In genomic region chr1:59098668-59099067, GRCh38 we compare ENCODE assay signal across 24 cellular contexts.
"Had no signal": no experiment of that assay in that cellular context is flagged by ENCODE, and none has a peak within 500 bp of the region (broad histone marks: within the 10 kb centered on the region; RNA-seq: fewer than 3 reads in every experiment).

No MANE protein-coding gene starts in this region.

- H3K27ac ChIP-seq: Peyer's patch, RWPE1 had no signal

- DNase-seq: activated CD4-positive, alpha-beta memory T cell treated with anti-CD3 and anti-CD28 coated beads for 36 hours; activated CD4-positive, alpha-beta T cell treated with anti-CD3 and anti-CD28 coated beads for 48 hours; activated CD4-positive, CD25-positive, alpha-beta regulatory T cell treated with anti-CD3 and anti-CD28 coated beads, Interleukin-2, amount 50 U/mL, for 72 hours; activated CD8-positive, alpha-beta memory T cell treated with anti-CD3 and anti-CD28 coated beads for 24 hours; activated effector memory CD4-positive, alpha-beta T cell treated with anti-CD3 and anti-CD28 coated beads, Interleukin-2, amount 50 U/mL, for 16 hours; activated naive CD4-positive, alpha-beta T cell treated with Interleukin-2 at 50 U/mL for 16 hours; activated naive CD8-positive, alpha-beta T cell treated with anti-CD3 and anti-CD28 coated beads, Interleukin-2, amount 50 U/mL, for 24 hours; activated T-cell treated with anti-CD3 and anti-CD28 coated beads, Interleukin-2, amount 50 U/mL, for 4 hours; amygdala; Kasumi-1; KBM-7; NCI-H1105 treated with DMSO at 0.1 percent for 48 hours; NCI-H1436 treated with DMSO at 0.1 percent for 48 hours; NCI-H187; NCI-H2081; NCI-H446; NCI-H524; Peyer's patch; SIG-M5; T-helper 17 cell; T-helper 9 cell had no signal

- H3K9me3 ChIP-seq: Peyer's patch had no signal

- H3K36me3 ChIP-seq: Peyer's patch had no signal

- ATAC-seq: activated naive CD4-positive, alpha-beta T cell treated with anti-CD3 and anti-CD28 coated beads, Interleukin-2, amount 50 U/mL, for 72 hours; activated naive CD8-positive, alpha-beta T cell treated with anti-CD3 and anti-CD28 coated beads, Interleukin-2, amount 50 U/mL, for 24 hours; activated T-cell treated with anti-CD3 and anti-CD28 coated beads, Interleukin-2, amount 50 U/mL, for 4 hours; T-helper 17 cell; WTC11 had no signal

- H3K27me3 ChIP-seq: Peyer's patch had no signal

- H3K4me1 ChIP-seq: Peyer's patch had no signal

- H3K4me3 ChIP-seq: Peyer's patch had no signal
